Comparison of ENCODE assay signal across 2 cellular contexts in genomic region chr17:31753011-31753410, GRCh38.
A peak's percentile ranks its signal among the peaks of the same experiment; 100 is the strongest.
TF ChIP-seq lines count a peak whose summit lies in the region.

No MANE protein-coding gene starts in this region.

TF ChIP-seq in HCT116, 20 proteins besides CTCF, POLR2A, EP300 and RAD21:
- TF ChIP-seq TCF7L2 (IDR thresholded peaks at IDR 0.05; ENCODE audit: borderline replicate concordance, extremely low read depth, insufficient read depth, insufficient read length) (no peak), MAX (IDR thresholded peaks at IDR 0.05) (no peak), ZNF274 (IDR thresholded peaks at IDR 0.05; ENCODE audit: low read depth, low read length) (no peak), CBX3 (IDR thresholded peaks at IDR 0.05; ENCODE audit: low read depth) (no peak), JUND (IDR thresholded peaks at IDR 0.05) (no peak), EZH2 (IDR thresholded peaks at IDR 0.05) (no peak), SIN3A (IDR thresholded peaks at IDR 0.05; ENCODE audit: low read depth) (no peak), CEBPB (IDR thresholded peaks at IDR 0.05; ENCODE audit: low read depth) (no peak), POLR2AphosphoS5 (IDR thresholded peaks at IDR 0.05; ENCODE audit: low read depth, low read length) (no peak), SP1 (IDR thresholded peaks at IDR 0.05; ENCODE audit: low read depth) (no peak), ELF1 (IDR thresholded peaks at IDR 0.05; ENCODE audit: borderline replicate concordance, low read depth) (no peak), SRF (IDR thresholded peaks at IDR 0.05; ENCODE audit: low read depth) (no peak), YY1 (IDR thresholded peaks at IDR 0.05; ENCODE audit: extremely low read depth, insufficient replicate concordance, low read depth, low read length) (no peak), EGR1 (IDR thresholded peaks at IDR 0.05; ENCODE audit: low read depth) (no peak), FOSL1 (IDR thresholded peaks at IDR 0.05; ENCODE audit: low read depth) (no peak)

TF ChIP-seq in HepG2, 621 proteins besides CTCF, POLR2A, EP300 and RAD21 (continues in another document):
- TF ChIP-seq SIX4 (CRISPR knock-in tag; IDR thresholded peaks at IDR 0.05) (no peak), ZNF772 (CRISPR knock-in tag; IDR thresholded peaks at IDR 0.05) (no peak), SOX13 (IDR thresholded peaks at IDR 0.05) (no peak), SOX13 (CRISPR knock-in tag; conservative IDR thresholded peaks at IDR 0.05 in 1 of 2, IDR thresholded peaks at IDR 0.05 in 1 of 2) (0 out of 4 replicates have a peak, but pooled peaks of 1 of the 2 experiments have one; percentile 10), CBX5 (CRISPR knock-in tag; IDR thresholded peaks at IDR 0.05; ENCODE audit: borderline replicate concordance) (no peak), DR1 (CRISPR knock-in tag; IDR thresholded peaks at IDR 0.05) (no peak), TSC22D2 (CRISPR knock-in tag; IDR thresholded peaks at IDR 0.05; ENCODE audit: borderline replicate concordance) (no peak), ZNF891 (CRISPR knock-in tag; IDR thresholded peaks at IDR 0.05) (0 out of 2 replicates have a peak, but pooled peaks have one; percentile 14), MTA3 (CRISPR knock-in tag; IDR thresholded peaks at IDR 0.05) (no peak), THRA (CRISPR knock-in tag; IDR thresholded peaks at IDR 0.05; ENCODE audit: borderline replicate concordance) (no peak), ZMYM4 (CRISPR knock-in tag; IDR thresholded peaks at IDR 0.05) (no peak), ARNT2 (CRISPR knock-in tag; IDR thresholded peaks at IDR 0.05; ENCODE audit: low read depth) (no peak), MAX (IDR thresholded peaks at IDR 0.05) (peak; percentile 38; the same call in 1 of the 2 replicates), ZNF556 (CRISPR knock-in tag; IDR thresholded peaks at IDR 0.05; ENCODE audit: borderline replicate concordance) (no peak), ZSCAN25 (CRISPR knock-in tag; IDR thresholded peaks at IDR 0.05) (no peak), ZNF773 (CRISPR knock-in tag; IDR thresholded peaks at IDR 0.05; ENCODE audit: borderline replicate concordance) (no peak), ZNF841 (CRISPR knock-in tag; IDR thresholded peaks at IDR 0.05; ENCODE audit: borderline replicate concordance) (no peak), KDM5A (IDR thresholded peaks at IDR 0.05; ENCODE audit: borderline replicate concordance, low read length) (no peak), JUND (CRISPR knock-in tag; IDR thresholded peaks at IDR 0.05) (peak; percentile 11; the same call in 1 of the 2 replicates), ZNF33A (CRISPR knock-in tag; IDR thresholded peaks at IDR 0.05; ENCODE audit: borderline replicate concordance) (no peak), LCORL (IDR thresholded peaks at IDR 0.05) (no peak), LCORL (CRISPR knock-in tag; IDR thresholded peaks at IDR 0.05) (no peak), ZNF598 (CRISPR knock-in tag; IDR thresholded peaks at IDR 0.05; ENCODE audit: borderline replicate concordance) (no peak), KDM1A (CRISPR knock-in tag; IDR thresholded peaks at IDR 0.05) (0 out of 2 replicates have a peak, but pooled peaks have one; percentile 43), CBX1 (IDR thresholded peaks at IDR 0.05; ENCODE audit: low read depth) (no peak), SALL1 (CRISPR knock-in tag; IDR thresholded peaks at IDR 0.05) (no peak; the same call in 1 of the 2 replicates), ADNP (CRISPR knock-in tag; IDR thresholded peaks at IDR 0.05) (0 out of 2 replicates have a peak, but pooled peaks have one; percentile 34), PAX8 (CRISPR knock-in tag; IDR thresholded peaks at IDR 0.05; ENCODE audit: borderline replicate concordance) (no peak), ZNF317 (CRISPR knock-in tag; IDR thresholded peaks at IDR 0.05) (no peak), ARNT (IDR thresholded peaks at IDR 0.05) (no peak), ZNF292 (CRISPR knock-in tag; IDR thresholded peaks at IDR 0.05; ENCODE audit: borderline replicate concordance, low read depth) (no peak), ZNF441 (CRISPR knock-in tag; IDR thresholded peaks at IDR 0.05; ENCODE audit: borderline replicate concordance) (no peak), ZNF83 (CRISPR knock-in tag; IDR thresholded peaks at IDR 0.05; ENCODE audit: borderline replicate concordance) (no peak), XRCC5 (optimal IDR thresholded peaks at IDR 0.05; ENCODE audit: low read length) (no peak), HNF4A (CRISPR knock-in tag; IDR thresholded peaks at IDR 0.05) (peak; percentile 78), HMG20B (CRISPR knock-in tag; conservative IDR thresholded peaks at IDR 0.05) (no peak), NFE2L2 (IDR thresholded peaks at IDR 0.05; ENCODE audit: low read length) (no peak), SOX6 (IDR thresholded peaks at IDR 0.05) (no peak), SOX6 (CRISPR knock-in tag; IDR thresholded peaks at IDR 0.05) (peak; percentile 40; the same call in 1 of the 2 replicates), ZNF629 (CRISPR knock-in tag; conservative IDR thresholded peaks at IDR 0.05) (peak; percentile 96), ZNF713 (CRISPR knock-in tag; IDR thresholded peaks at IDR 0.05) (no peak), FOXK2 (IDR thresholded peaks at IDR 0.05) (no peak), NFE2L1 (CRISPR knock-in tag; IDR thresholded peaks at IDR 0.05; ENCODE audit: borderline replicate concordance) (no peak), FOXA1 (IDR thresholded peaks at IDR 0.05) (no peak), FOXA1 (CRISPR knock-in tag; IDR thresholded peaks at IDR 0.05) (0 out of 2 replicates have a peak, but pooled peaks have one; percentile 11), SP140L (CRISPR knock-in tag; IDR thresholded peaks at IDR 0.05; ENCODE audit: borderline replicate concordance) (no peak), MBNL3 (CRISPR knock-in tag; conservative IDR thresholded peaks at IDR 0.05) (no peak), ARHGAP35 (CRISPR knock-in tag; IDR thresholded peaks at IDR 0.05; ENCODE audit: borderline replicate concordance) (no peak), HOXD1 (CRISPR knock-in tag; IDR thresholded peaks at IDR 0.05) (no peak), MAF1 (CRISPR knock-in tag; IDR thresholded peaks at IDR 0.05; ENCODE audit: borderline replicate concordance) (no peak), SMAD1 (CRISPR knock-in tag; IDR thresholded peaks at IDR 0.05; ENCODE audit: borderline replicate concordance, low read depth) (no peak), ZNF652 (CRISPR knock-in tag; IDR thresholded peaks at IDR 0.05; ENCODE audit: borderline replicate concordance, low read depth) (peak; percentile 84; the same call in 1 of the 2 replicates)
- TF ChIP-seq, protein P1, sequence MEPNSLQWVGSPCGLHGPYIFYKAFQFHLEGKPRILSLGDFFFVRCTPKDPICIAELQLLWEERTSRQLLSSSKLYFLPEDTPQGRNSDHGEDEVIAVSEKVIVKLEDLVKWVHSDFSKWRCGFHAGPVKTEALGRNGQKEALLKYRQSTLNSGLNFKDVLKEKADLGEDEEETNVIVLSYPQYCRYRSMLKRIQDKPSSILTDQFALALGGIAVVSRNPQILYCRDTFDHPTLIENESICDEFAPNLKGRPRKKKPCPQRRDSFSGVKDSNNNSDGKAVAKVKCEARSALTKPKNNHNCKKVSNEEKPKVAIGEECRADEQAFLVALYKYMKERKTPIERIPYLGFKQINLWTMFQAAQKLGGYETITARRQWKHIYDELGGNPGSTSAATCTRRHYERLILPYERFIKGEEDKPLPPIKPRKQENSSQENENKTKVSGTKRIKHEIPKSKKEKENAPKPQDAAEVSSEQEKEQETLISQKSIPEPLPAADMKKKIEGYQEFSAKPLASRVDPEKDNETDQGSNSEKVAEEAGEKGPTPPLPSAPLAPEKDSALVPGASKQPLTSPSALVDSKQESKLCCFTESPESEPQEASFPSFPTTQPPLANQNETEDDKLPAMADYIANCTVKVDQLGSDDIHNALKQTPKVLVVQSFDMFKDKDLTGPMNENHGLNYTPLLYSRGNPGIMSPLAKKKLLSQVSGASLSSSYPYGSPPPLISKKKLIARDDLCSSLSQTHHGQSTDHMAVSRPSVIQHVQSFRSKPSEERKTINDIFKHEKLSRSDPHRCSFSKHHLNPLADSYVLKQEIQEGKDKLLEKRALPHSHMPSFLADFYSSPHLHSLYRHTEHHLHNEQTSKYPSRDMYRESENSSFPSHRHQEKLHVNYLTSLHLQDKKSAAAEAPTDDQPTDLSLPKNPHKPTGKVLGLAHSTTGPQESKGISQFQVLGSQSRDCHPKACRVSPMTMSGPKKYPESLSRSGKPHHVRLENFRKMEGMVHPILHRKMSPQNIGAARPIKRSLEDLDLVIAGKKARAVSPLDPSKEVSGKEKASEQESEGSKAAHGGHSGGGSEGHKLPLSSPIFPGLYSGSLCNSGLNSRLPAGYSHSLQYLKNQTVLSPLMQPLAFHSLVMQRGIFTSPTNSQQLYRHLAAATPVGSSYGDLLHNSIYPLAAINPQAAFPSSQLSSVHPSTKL (CRISPR knock-in tag; IDR thresholded peaks at IDR 0.05) = peak; percentile 38; the same call in 1 of the 2 replicates
- TF ChIP-seq, protein P2, sequence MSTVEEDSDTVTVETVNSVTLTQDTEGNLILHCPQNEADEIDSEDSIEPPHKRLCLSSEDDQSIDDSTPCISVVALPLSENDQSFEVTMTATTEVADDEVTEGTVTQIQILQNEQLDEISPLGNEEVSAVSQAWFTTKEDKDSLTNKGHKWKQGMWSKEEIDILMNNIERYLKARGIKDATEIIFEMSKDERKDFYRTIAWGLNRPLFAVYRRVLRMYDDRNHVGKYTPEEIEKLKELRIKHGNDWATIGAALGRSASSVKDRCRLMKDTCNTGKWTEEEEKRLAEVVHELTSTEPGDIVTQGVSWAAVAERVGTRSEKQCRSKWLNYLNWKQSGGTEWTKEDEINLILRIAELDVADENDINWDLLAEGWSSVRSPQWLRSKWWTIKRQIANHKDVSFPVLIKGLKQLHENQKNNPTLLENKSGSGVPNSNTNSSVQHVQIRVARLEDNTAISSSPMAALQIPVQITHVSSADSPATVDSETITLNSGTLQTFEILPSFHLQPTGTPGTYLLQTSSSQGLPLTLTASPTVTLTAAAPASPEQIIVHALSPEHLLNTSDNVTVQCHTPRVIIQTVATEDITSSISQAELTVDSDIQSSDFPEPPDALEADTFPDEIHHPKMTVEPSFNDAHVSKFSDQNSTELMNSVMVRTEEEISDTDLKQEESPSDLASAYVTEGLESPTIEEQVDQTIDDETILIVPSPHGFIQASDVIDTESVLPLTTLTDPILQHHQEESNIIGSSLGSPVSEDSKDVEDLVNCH (CRISPR knock-in tag; IDR thresholded peaks at IDR 0.05) = no peak
- TF ChIP-seq, protein P3, sequence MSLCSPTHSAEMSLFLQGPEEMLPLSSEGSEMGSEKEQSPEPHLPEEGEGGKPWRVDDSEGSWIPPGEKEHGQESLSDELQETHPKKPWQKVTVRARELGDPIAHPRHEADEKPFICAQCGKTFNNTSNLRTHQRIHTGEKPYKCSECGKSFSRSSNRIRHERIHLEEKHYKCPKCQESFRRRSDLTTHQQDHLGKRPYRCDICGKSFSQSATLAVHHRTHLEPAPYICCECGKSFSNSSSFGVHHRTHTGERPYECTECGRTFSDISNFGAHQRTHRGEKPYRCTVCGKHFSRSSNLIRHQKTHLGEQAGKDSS (CRISPR knock-in tag; IDR thresholded peaks at IDR 0.05; ENCODE audit: borderline replicate concordance, low read depth) = no peak
- TF ChIP-seq, protein P4, sequence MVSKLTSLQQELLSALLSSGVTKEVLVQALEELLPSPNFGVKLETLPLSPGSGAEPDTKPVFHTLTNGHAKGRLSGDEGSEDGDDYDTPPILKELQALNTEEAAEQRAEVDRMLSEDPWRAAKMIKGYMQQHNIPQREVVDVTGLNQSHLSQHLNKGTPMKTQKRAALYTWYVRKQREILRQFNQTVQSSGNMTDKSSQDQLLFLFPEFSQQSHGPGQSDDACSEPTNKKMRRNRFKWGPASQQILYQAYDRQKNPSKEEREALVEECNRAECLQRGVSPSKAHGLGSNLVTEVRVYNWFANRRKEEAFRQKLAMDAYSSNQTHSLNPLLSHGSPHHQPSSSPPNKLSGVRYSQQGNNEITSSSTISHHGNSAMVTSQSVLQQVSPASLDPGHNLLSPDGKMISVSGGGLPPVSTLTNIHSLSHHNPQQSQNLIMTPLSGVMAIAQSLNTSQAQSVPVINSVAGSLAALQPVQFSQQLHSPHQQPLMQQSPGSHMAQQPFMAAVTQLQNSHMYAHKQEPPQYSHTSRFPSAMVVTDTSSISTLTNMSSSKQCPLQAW (CRISPR knock-in tag; IDR thresholded peaks at IDR 0.05) = no peak
- TF ChIP-seq, protein P5, sequence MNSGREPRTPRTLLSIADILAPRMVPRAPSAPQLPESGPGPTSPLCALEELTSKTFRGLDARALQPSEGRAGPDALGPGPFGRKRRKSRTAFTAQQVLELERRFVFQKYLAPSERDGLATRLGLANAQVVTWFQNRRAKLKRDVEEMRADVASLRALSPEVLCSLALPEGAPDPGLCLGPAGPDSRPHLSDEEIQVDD (CRISPR knock-in tag; IDR thresholded peaks at IDR 0.05; ENCODE audit: borderline replicate concordance) = no peak
- TF ChIP-seq, protein P6, sequence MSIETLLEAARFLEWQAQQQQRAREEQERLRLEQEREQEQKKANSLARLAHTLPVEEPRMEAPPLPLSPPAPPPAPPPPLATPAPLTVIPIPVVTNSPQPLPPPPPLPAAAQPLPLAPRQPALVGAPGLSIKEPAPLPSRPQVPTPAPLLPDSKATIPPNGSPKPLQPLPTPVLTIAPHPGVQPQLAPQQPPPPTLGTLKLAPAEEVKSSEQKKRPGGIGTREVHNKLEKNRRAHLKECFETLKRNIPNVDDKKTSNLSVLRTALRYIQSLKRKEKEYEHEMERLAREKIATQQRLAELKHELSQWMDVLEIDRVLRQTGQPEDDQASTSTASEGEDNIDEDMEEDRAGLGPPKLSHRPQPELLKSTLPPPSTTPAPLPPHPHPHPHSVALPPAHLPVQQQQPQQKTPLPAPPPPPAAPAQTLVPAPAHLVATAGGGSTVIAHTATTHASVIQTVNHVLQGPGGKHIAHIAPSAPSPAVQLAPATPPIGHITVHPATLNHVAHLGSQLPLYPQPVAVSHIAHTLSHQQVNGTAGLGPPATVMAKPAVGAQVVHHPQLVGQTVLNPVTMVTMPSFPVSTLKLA (IDR thresholded peaks at IDR 0.05) = no peak
